11 cellular contexts compared by ENCODE assay signal in genomic region chr3:186220886-186221285, GRCh38.
DNase-seq lines count a peak whose midpoint lies in the region; ATAC-seq and TF ChIP-seq lines count a peak whose summit lies in the region.
"Had no signal": no experiment of that assay in that cellular context is flagged by ENCODE, and none has a peak within 500 bp of the region (broad histone marks: within the 10 kb centered on the region; RNA-seq: fewer than 3 reads in every experiment).

No MANE protein-coding gene starts in this region.

- ATAC-seq in foreskin keratinocyte (peak; percentile 54), HG02970 (IDR thresholded peaks at IDR 0.05; ENCODE audit: low FRiP score, unreplicated experiment) (no peak), GM18511 (IDR thresholded peaks at IDR 0.05; ENCODE audit: unreplicated experiment) (no peak)

- H3K27me3 Mint-ChIP-seq in nephron progenitor cell (ENCODE audit: low read depth, poor library complexity) = peaks cover 9% of the 10 kb centered on the region

- DNase-seq in C1 segment of cervical spinal cord (lab: John Stamatoyannopoulos, UW) (peak in 13 of 14 donors; percentile 11 to 74 (median 44)), adrenal gland (peak; percentile 74 to 94 (median 91)), foreskin keratinocyte (peak; percentile 40 to 52), nephron progenitor cell (no peak), NCI-H2029 treated with DMSO at 0.1 percent for 48 hours (lab: John Stamatoyannopoulos, UW) (no peak)
- no peak for DNase-seq in activated CD8-positive, alpha-beta memory T cell treated with anti-CD3 and anti-CD28 coated beads for 24 hours
- DNase-seq: BE2C, MG63 had no signal

- TF ChIP-seq CTCF in adrenal gland (IDR thresholded peaks at IDR 0.05) (peak in 5 of 6 experiments; percentile 29 to 53 (median 48)), foreskin keratinocyte (conservative IDR thresholded peaks at IDR 0.05) (peak; percentile 53), nephron progenitor cell (IDR thresholded peaks at IDR 0.05) (no peak)

- intact Hi-C loops in adrenal gland (cut with DNase I) = no loop called here

- peak overlapping the region; percentile 27 for H3K27ac Mint-ChIP-seq in nephron progenitor cell
- H3K27ac Mint-ChIP-seq: activated T-helper 1 cell treated with anti-CD3 and anti-CD28 coated beads, Interleukin-12 subunit alpha, Interleukin-12 subunit beta, Interleukin-2, Interleukin-4 antibody, amounts not matched to agents 30 ng/mL and 10 ng/mL and 1 ng/mL, durations not matched to agents 14 hours and 24 hours and 36 hours had no signal

- peaks cover 47% of the 10 kb centered on the region for H3K4me1 Mint-ChIP-seq in nephron progenitor cell

- peaks cover 26 to 32% of the 10 kb centered on the region in 2 donors for H3K4me1 ChIP-seq in adrenal gland (replicated peaks in 1 of 2)
- H3K4me1 ChIP-seq in foreskin keratinocyte = no peaks in the 10 kb centered on the region
- H3K4me1 ChIP-seq: BE2C had no signal

- TF ChIP-seq POLR2A in adrenal gland (IDR thresholded peaks at IDR 0.05) = peak in 1 of 2 donors; percentile 54

- no peak overlapping the region for H3K4me3 ChIP-seq in adrenal gland
- H3K4me3 ChIP-seq: MG63 had no signal

- WGBS in adrenal gland, 4 donors = 24 to 60% (median 39%) methylated on average over 8 of the region's 8 CpGs

- H3K4me3 Mint-ChIP-seq in nephron progenitor cell = peak overlapping the region; percentile 46
- H3K4me3 Mint-ChIP-seq: activated T-helper 1 cell treated with anti-CD3 and anti-CD28 coated beads, Interleukin-12 subunit alpha, Interleukin-12 subunit beta, Interleukin-2, Interleukin-4 antibody, amounts not matched to agents 30 ng/mL and 10 ng/mL and 1 ng/mL, durations not matched to agents 14 hours and 24 hours and 36 hours had no signal

- H3K27me3 ChIP-seq in adrenal gland (no peaks in the 10 kb centered on the region), foreskin keratinocyte (peaks cover 41% of the 10 kb centered on the region)
- H3K27me3 ChIP-seq: BE2C, MG63 had no signal

- H3K36me3 Mint-ChIP-seq in nephron progenitor cell (ENCODE audit: low read depth) = no peaks in the 10 kb centered on the region

- H3K9me3 ChIP-seq in adrenal gland (replicated peaks in 1 of 3) = no peaks in the 10 kb centered on the region
- H3K9me3 ChIP-seq: BE2C, MG63 had no signal

- H3K27ac ChIP-seq in adrenal gland (peak overlapping the region; percentile 9 to 88 (median 82)), foreskin keratinocyte (no peak overlapping the region)

- no peaks in the 10 kb centered on the region for H3K36me3 ChIP-seq in adrenal gland (replicated peaks in 1 of 2)
- H3K36me3 ChIP-seq: BE2C, MG63 had no signal

- no peaks in the 10 kb centered on the region for H3K9me3 Mint-ChIP-seq in nephron progenitor cell
- H3K9me3 Mint-ChIP-seq: activated T-helper 1 cell treated with anti-CD3 and anti-CD28 coated beads, Interleukin-12 subunit alpha, Interleukin-12 subunit beta, Interleukin-2, Interleukin-4 antibody, amounts not matched to agents 30 ng/mL and 10 ng/mL and 1 ng/mL, durations not matched to agents 14 hours and 24 hours and 36 hours had no signal

Comparison
In these comparisons a context has a peak if more than half of its experiments do, and no peak if none do; other contexts are left out.
1. DNase-seq: peak in C1 segment of cervical spinal cord (13 of 14), adrenal gland (7 of 7) and foreskin keratinocyte (2 of 2); none in nephron progenitor cell (single experiment), NCI-H2029 treated with DMSO at 0.1 percent for 48 hours (single experiment) and activated CD8-positive, alpha-beta memory T cell treated with anti-CD3 and anti-CD28 coated beads for 24 hours (single experiment).